8 cellular contexts compared by ENCODE assay signal in genomic region chr2:127525692-127526141, GRCh38. TPM values are rescaled to one million over a fixed set of nuclear protein-coding genes. Genes with fewer than 3 reads are reported as not detected.
A peak's percentile ranks its signal among the peaks of the same experiment; 100 is the strongest.
DNase-seq lines count a peak whose midpoint lies in the region; FAIRE-seq and TF ChIP-seq lines count a peak whose summit lies in the region.

No MANE protein-coding gene starts in this region.

- no peak for FAIRE-seq in RCC 7860 (lab: Jason Lieb, UNC)

- H3K27me3 Mint-ChIP-seq in activated CD4-positive, alpha-beta memory T cell treated with anti-CD3 and anti-CD28 coated beads, Interleukin-2, amount 10 ng/mL, durations not matched to agents 7 days and 5 days, result peaks cover 7% of the 10 kb centered on the region

- H3K4me2 ChIP-seq in trophoblast cell (ENCODE audit: low read length), result peak overlapping the region; percentile 87

- no peaks in the 10 kb centered on the region for H3K27me3 ChIP-seq in trophoblast cell (ENCODE audit: insufficient read depth, low read length)

- no CpG with 5 or more reads among the region's 20 CpGs for WGBS in trophoblast cell (ENCODE audit: extremely low coverage, insufficient coverage, insufficient read length)

- H3K4me1 Mint-ChIP-seq in activated CD4-positive, alpha-beta memory T cell treated with anti-CD3 and anti-CD28 coated beads, Interleukin-2, amount 10 ng/mL, durations not matched to agents 7 days and 5 days, result peaks cover 35% of the 10 kb centered on the region

- H4K12ac ChIP-seq in trophoblast cell (ENCODE audit: low read depth, low read length), result peak overlapping the region; percentile 92

- peaks cover 7% of the 10 kb centered on the region in 2 experiments for H3K36me3 ChIP-seq in trophoblast cell (ENCODE audit: control insufficient read depth in 1 of 2, insufficient read depth in 2 of 2, low read length in 2 of 2)

- peak overlapping the region; percentile 86 for H3K4me3 Mint-ChIP-seq in activated CD4-positive, alpha-beta memory T cell treated with anti-CD3 and anti-CD28 coated beads, Interleukin-2, amount 10 ng/mL, durations not matched to agents 7 days and 5 days

- no peak overlapping the region for H2BK12ac ChIP-seq in trophoblast cell (ENCODE audit: low read length)

- peaks cover 2 to 4% of the 10 kb centered on the region in 2 experiments for H3K4me1 ChIP-seq in trophoblast cell (ENCODE audit: control insufficient read depth in 1 of 2, insufficient read depth in 2 of 2, low read length in 2 of 2)

- H4K8ac ChIP-seq in trophoblast cell (ENCODE audit: low read depth, low read length), result peak overlapping the region; percentile 95

- peaks cover 5% of the 10 kb centered on the region for H3K9me3 Mint-ChIP-seq in activated CD4-positive, alpha-beta memory T cell treated with anti-CD3 and anti-CD28 coated beads, Interleukin-2, amount 10 ng/mL, durations not matched to agents 7 days and 5 days

- peak overlapping the region; percentile 92 for H3K27ac ChIP-seq in trophoblast cell (ENCODE audit: low read depth, low read length)

- H4K91ac ChIP-seq in trophoblast cell (ENCODE audit: low read depth, low read length), result peak overlapping the region; percentile 95

- peak overlapping the region; percentile 89 for H3K18ac ChIP-seq in trophoblast cell (ENCODE audit: low read length)

- peak overlapping the region; percentile 96 for H3K9ac ChIP-seq in trophoblast cell (ENCODE audit: low read length)

- POLR2A ChIA-PET in activated CD4-positive, alpha-beta memory T cell treated with anti-CD3 and anti-CD28 coated beads, Interleukin-2, amount 10 ng/mL, durations not matched to agents 7 days and 5 days (lab: Charles Lee), result interaction anchor here (0.9 to 2.3 kb wide), 14 partner anchors 11 to 445 kb away, joined by 3 to 29 read pairs (median 8); partner anchors contain the start of genes ERCC3, SFT2D3 and WDR33

- H3K36me3 Mint-ChIP-seq in activated CD4-positive, alpha-beta memory T cell treated with anti-CD3 and anti-CD28 coated beads, Interleukin-2, amount 10 ng/mL, durations not matched to agents 7 days and 5 days (ENCODE audit: low read depth), result peaks cover 22% of the 10 kb centered on the region

- DNase-seq in ELF-1 (ENCODE audit: low read depth, low spot score), result peak; percentile 72
- DNase-seq in HT1080 (ENCODE audit: low read depth), result peak; percentile 37
- peak; percentile 33 for DNase-seq in activated CD4-positive, alpha-beta memory T cell treated with anti-CD3 and anti-CD28 coated beads, Interleukin-2, amount 10 ng/mL, durations not matched to agents 7 days and 5 days
- DNase-seq in fibroblast of villous mesenchyme (ENCODE audit: low read depth), result peak; percentile 75
- peak; percentile 13 to 57 for DNase-seq in trophoblast cell
- no peak for DNase-seq in germinal center (ENCODE audit: low spot score)
- no peak for DNase-seq in activated gamma-delta T cell (lab: John Stamatoyannopoulos, UW)
- no peak for DNase-seq in RCC 7860 (ENCODE audit: low spot score)

- peak overlapping the region; percentile 95 for H3K14ac ChIP-seq in trophoblast cell (ENCODE audit: low read length)

- H3K4me3 ChIP-seq in fibroblast of villous mesenchyme (ENCODE audit: low read depth, low read length) (peak overlapping the region; percentile 71), trophoblast cell (ENCODE audit: low read depth, low read length) (peak overlapping the region; percentile 85)

- no peaks in the 10 kb centered on the region for H3K9me3 ChIP-seq in trophoblast cell (ENCODE audit: insufficient read depth, low read depth, low read length)

- no peak overlapping the region for H3K23ac ChIP-seq in trophoblast cell (ENCODE audit: low read length)

- peak overlapping the region; percentile 94 for H3K4ac ChIP-seq in trophoblast cell (ENCODE audit: low read depth, low read length)

- peak overlapping the region; percentile 55 for H2AK5ac ChIP-seq in trophoblast cell (ENCODE audit: low read length)

- peak overlapping the region; percentile 89 for H2AFZ ChIP-seq in trophoblast cell (ENCODE audit: insufficient read depth, low read length, poor library complexity)

- CTCF ChIA-PET in activated CD4-positive, alpha-beta memory T cell treated with anti-CD3 and anti-CD28 coated beads, Interleukin-2, amount 10 ng/mL, durations not matched to agents 7 days and 5 days (lab: Charles Lee), result interaction anchor here (0.9 to 1.5 kb wide), 6 partner anchors 15 to 255 kb away, joined by 3 to 9 read pairs (median 4); no protein-coding TSS in a partner anchor

- H3K27ac Mint-ChIP-seq in activated CD4-positive, alpha-beta memory T cell treated with anti-CD3 and anti-CD28 coated beads, Interleukin-2, amount 10 ng/mL, durations not matched to agents 7 days and 5 days, result peak overlapping the region; percentile 92

- no peak for TF ChIP-seq CTCF in fibroblast of villous mesenchyme (IDR thresholded peaks at IDR 0.05; ENCODE audit: insufficient read depth, low read depth, low read length)

- H2BK5ac ChIP-seq in trophoblast cell (ENCODE audit: low read depth, low read length, poor library complexity), result peak overlapping the region; percentile 80

- H3K79me2 ChIP-seq in trophoblast cell (ENCODE audit: control insufficient read depth, insufficient read depth, low read length, poor library complexity), result peaks cover 16% of the 10 kb centered on the region

- H2BK120ac ChIP-seq in trophoblast cell (ENCODE audit: insufficient read depth, low read length, poor library complexity), result peak overlapping the region; percentile 85

- H3K79me1 ChIP-seq in trophoblast cell (ENCODE audit: low read length), result peaks cover 16% of the 10 kb centered on the region

RNA-seq across cellular contexts. Expression of gene IWS1, which starts 0.6 kb away (rescaled TPM):
- 39.5 and 42.5 TPM in 2 replicates for total RNA-seq in HT1080 (2014; rRNA removed; shearing (Covaris generic))
- 34.4 and 40.4 TPM in 2 replicates for polyA plus RNA-seq in HT1080 (2015; cell fraction: cytosol; rRNA removed)
- polyA plus RNA-seq in HT1080 (2015; cell fraction: nucleus; rRNA removed), result 57.3 and 65.7 TPM in 2 replicates
- total RNA-seq in activated CD4-positive, alpha-beta memory T cell treated with anti-CD3 and anti-CD28 coated beads, Interleukin-2, amount 10 ng/mL, durations not matched to agents 7 days and 5 days, result 10 to 100 TPM; 40.8 to 43.3 TPM
- 35.1 and 42.7 TPM in 2 replicates for total RNA-seq in fibroblast of villous mesenchyme
- 66.1 and 67.8 TPM in 2 replicates for polyA plus RNA-seq in trophoblast cell (2013)

RNA-seq across cellular contexts. Expression of gene MYO7B, which starts 9.8 kb away (rescaled TPM):
- 1.1 and 1.3 TPM in 2 replicates for total RNA-seq in HT1080 (2014; rRNA removed; shearing (Covaris generic))
- polyA plus RNA-seq in HT1080 (2015; cell fraction: cytosol; rRNA removed), result 1.4 and 2.9 TPM in 2 replicates
- polyA plus RNA-seq in HT1080 (2015; cell fraction: nucleus; rRNA removed), result 2.8 and 3.2 TPM in 2 replicates
- total RNA-seq in activated CD4-positive, alpha-beta memory T cell treated with anti-CD3 and anti-CD28 coated beads, Interleukin-2, amount 10 ng/mL, durations not matched to agents 7 days and 5 days, result under 1 TPM; 0.13 to 0.18 TPM
- total RNA-seq in fibroblast of villous mesenchyme, result 0.86 TPM in 1 of 2 replicates, not detected in the other
- 0.21 and 0.35 TPM in 2 replicates for polyA plus RNA-seq in trophoblast cell (2013)

Comparison
In these comparisons a context has a peak if more than half of its experiments do, and no peak if none do; other contexts are left out.
1. DNase-seq: peak in ELF-1 (single experiment), HT1080 (single experiment), activated CD4-positive, alpha-beta memory T cell treated with anti-CD3 and anti-CD28 coated beads, Interleukin-2, amount 10 ng/mL, durations not matched to agents 7 days and 5 days (single experiment), fibroblast of villous mesenchyme (single experiment) and trophoblast cell (2 of 2); none in germinal center (single experiment), activated gamma-delta T cell (single experiment) and RCC 7860 (single experiment).